1 cellular context compared by ENCODE assay signal in genomic region chr4:86614896-86615295, GRCh38.
TF ChIP-seq lines count a peak whose summit lies in the region.

No MANE protein-coding gene starts in this region.

TF ChIP-seq in WTC11, 78 proteins besides CTCF, POLR2A, EP300 and RAD21 (continued from another document):
- no peak for TF ChIP-seq USF2 (CRISPR knock-in tag; IDR thresholded peaks at IDR 0.05)
- no peak for TF ChIP-seq TEAD1 (CRISPR knock-in tag; IDR thresholded peaks at IDR 0.05)
- TF ChIP-seq JUN (CRISPR knock-in tag; IDR thresholded peaks at IDR 0.05) = no peak
- TF ChIP-seq, protein P1, sequence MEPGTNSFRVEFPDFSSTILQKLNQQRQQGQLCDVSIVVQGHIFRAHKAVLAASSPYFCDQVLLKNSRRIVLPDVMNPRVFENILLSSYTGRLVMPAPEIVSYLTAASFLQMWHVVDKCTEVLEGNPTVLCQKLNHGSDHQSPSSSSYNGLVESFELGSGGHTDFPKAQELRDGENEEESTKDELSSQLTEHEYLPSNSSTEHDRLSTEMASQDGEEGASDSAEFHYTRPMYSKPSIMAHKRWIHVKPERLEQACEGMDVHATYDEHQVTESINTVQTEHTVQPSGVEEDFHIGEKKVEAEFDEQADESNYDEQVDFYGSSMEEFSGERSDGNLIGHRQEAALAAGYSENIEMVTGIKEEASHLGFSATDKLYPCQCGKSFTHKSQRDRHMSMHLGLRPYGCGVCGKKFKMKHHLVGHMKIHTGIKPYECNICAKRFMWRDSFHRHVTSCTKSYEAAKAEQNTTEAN (CRISPR knock-in tag; IDR thresholded peaks at IDR 0.05) = no peak
- no peak for TF ChIP-seq ZNF671 (CRISPR knock-in tag; IDR thresholded peaks at IDR 0.05)
- TF ChIP-seq, protein P2, sequence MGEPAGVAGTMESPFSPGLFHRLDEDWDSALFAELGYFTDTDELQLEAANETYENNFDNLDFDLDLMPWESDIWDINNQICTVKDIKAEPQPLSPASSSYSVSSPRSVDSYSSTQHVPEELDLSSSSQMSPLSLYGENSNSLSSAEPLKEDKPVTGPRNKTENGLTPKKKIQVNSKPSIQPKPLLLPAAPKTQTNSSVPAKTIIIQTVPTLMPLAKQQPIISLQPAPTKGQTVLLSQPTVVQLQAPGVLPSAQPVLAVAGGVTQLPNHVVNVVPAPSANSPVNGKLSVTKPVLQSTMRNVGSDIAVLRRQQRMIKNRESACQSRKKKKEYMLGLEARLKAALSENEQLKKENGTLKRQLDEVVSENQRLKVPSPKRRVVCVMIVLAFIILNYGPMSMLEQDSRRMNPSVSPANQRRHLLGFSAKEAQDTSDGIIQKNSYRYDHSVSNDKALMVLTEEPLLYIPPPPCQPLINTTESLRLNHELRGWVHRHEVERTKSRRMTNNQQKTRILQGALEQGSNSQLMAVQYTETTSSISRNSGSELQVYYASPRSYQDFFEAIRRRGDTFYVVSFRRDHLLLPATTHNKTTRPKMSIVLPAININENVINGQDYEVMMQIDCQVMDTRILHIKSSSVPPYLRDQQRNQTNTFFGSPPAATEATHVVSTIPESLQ (CRISPR knock-in tag; IDR thresholded peaks at IDR 0.05) = no peak
- TF ChIP-seq, protein P3, sequence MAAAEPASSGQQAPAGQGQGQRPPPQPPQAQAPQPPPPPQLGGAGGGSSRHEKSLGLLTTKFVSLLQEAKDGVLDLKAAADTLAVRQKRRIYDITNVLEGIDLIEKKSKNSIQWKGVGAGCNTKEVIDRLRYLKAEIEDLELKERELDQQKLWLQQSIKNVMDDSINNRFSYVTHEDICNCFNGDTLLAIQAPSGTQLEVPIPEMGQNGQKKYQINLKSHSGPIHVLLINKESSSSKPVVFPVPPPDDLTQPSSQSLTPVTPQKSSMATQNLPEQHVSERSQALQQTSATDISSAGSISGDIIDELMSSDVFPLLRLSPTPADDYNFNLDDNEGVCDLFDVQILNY (CRISPR knock-in tag; IDR thresholded peaks at IDR 0.05) = no peak
- TF ChIP-seq ZNF121 (CRISPR knock-in tag; IDR thresholded peaks at IDR 0.05) = no peak
- TF ChIP-seq, protein P4, sequence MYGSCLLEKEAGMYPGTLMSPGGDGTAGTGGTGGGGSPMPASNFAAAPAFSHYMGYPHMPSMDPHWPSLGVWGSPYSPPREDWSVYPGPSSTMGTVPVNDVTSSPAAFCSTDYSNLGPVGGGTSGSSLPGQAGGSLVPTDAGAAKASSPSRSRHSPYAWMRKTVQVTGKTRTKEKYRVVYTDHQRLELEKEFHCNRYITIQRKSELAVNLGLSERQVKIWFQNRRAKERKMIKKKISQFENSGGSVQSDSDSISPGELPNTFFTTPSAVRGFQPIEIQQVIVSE (CRISPR knock-in tag; IDR thresholded peaks at IDR 0.05; ENCODE audit: borderline replicate concordance) = no peak
